Comparison of ENCODE assay signal across 8 cellular contexts in genomic region chr7:92589056-92589455, GRCh38. TPM values are rescaled to one million over a fixed set of nuclear protein-coding genes. Genes with fewer than 3 reads are reported as not detected.
DNase-seq lines count a peak whose midpoint lies in the region; ATAC-seq, FAIRE-seq and TF ChIP-seq lines count a peak whose summit lies in the region.

No MANE protein-coding gene starts in this region.

- no peak overlapping the region for H4K8ac ChIP-seq in mesenchymal stem cell (ENCODE audit: low read length)

- TSS peak; percentile 42 for BruUV-seq in K562 (replicated peaks; lab: Mats Ljungman, UMichigan)

- H3K36me3 ChIP-seq in heart right ventricle (no peaks in the 10 kb centered on the region), K562 (ENCODE audit: control insufficient read depth, insufficient read depth, low read length) (peaks cover 35% of the 10 kb centered on the region; the same call in 1 of the 3 replicates), mesenchymal stem cell (ENCODE audit: control insufficient read depth in 1 of 2, insufficient read depth in 2 of 2, low read depth in 1 of 2, low read length in 2 of 2) (peaks cover 0 to 2% of the 10 kb centered on the region in 2 experiments), urinary bladder (ENCODE audit: insufficient read depth) (no peaks in the 10 kb centered on the region)

- H3K14ac ChIP-seq in mesenchymal stem cell (ENCODE audit: low read length in 2 of 2) = no peak overlapping the region

- H3K79me1 ChIP-seq in mesenchymal stem cell (replicated peaks; ENCODE audit: low read length, poor library complexity, severe bottlenecking) = peaks cover 2% of the 10 kb centered on the region

- ATAC-seq in heart right ventricle (no peak), left cardiac atrium (no peak), K562 (no peak), HG02571 (IDR thresholded peaks at IDR 0.05; ENCODE audit: unreplicated experiment) (no peak)

- H2BK5ac ChIP-seq in mesenchymal stem cell (ENCODE audit: low read depth, low read length, poor library complexity, severe bottlenecking) = no peak overlapping the region

- in situ Hi-C loops in K562 (cut with MboI) = no loop called here

- no peak overlapping the region for H2BK120ac ChIP-seq in mesenchymal stem cell (ENCODE audit: low read depth, low read length)

- no peak for TF ChIP-seq EP300 in K562 (IDR thresholded peaks at IDR 0.05; ENCODE audit: low read length)

- peak overlapping the region; percentile 97 for H3K4me2 ChIP-seq in K562 (ENCODE audit: insufficient read depth, low read length)
- H3K4me2 ChIP-seq in mesenchymal stem cell (ENCODE audit: low read length, poor library complexity, severe bottlenecking) = peak overlapping the region; percentile 85

- H3K4ac ChIP-seq in mesenchymal stem cell (ENCODE audit: low read depth in 1 of 2, low read length in 2 of 2) = no peak overlapping the region

- H3K27ac ChIP-seq in heart right ventricle (peak overlapping the region in 5 of 10 donors; percentile 88 to 97 (median 93)), K562 (ENCODE audit: extremely low read depth, low read depth, low read length) (peak overlapping the region; percentile 82), mesenchymal stem cell (ENCODE audit: low read length, poor library complexity, severe bottlenecking) (no peak overlapping the region), urinary bladder (ENCODE audit: low read depth) (no peak overlapping the region)

- peaks cover 62% of the 10 kb centered on the region for H3K79me2 ChIP-seq in K562 (ENCODE audit: control insufficient read depth, insufficient read depth, low read length)

- no peak overlapping the region for H2AK5ac ChIP-seq in mesenchymal stem cell (ENCODE audit: low read length, severe bottlenecking)

- H3K4me3 ChIP-seq in heart right ventricle (peak overlapping the region; percentile 47 to 97 (median 84)), K562 (peak overlapping the region; percentile 75), mesenchymal stem cell (ENCODE audit: insufficient read depth in 1 of 2, low read depth in 1 of 2, low read length in 2 of 2) (peak overlapping the region in 1 of 2 experiments; percentile 82), urinary bladder (ENCODE audit: low read depth, low read length) (peak overlapping the region; percentile 78)

- H3K23ac ChIP-seq in mesenchymal stem cell (ENCODE audit: low read length in 2 of 2) = no peak overlapping the region

- no peak for FAIRE-seq in K562 (lab: Jason Lieb, UNC)

- CTCF ChIA-PET in K562 (lab: Yijun Ruan, JAX; ENCODE audit: low intra/inter-chr PET ratio) = no interaction called here

- DNase-seq in heart right ventricle (no peak), left cardiac atrium (no peak), K562 (ENCODE audit: extremely low read depth in 1 of 4, low spot score in 3 of 4) (no peak), mesenchymal stem cell (no peak), iPS-NIHi7 (ENCODE audit: extremely low spot score) (no peak), NCI-H526 treated with DMSO at 0.1 percent for 48 hours (lab: John Stamatoyannopoulos, UW) (no peak)

- H3K4me1 ChIP-seq in heart right ventricle = peaks cover 3 to 56% (median 40%) of the 10 kb centered on the region in 9 donors
- peaks cover 16 to 21% of the 10 kb centered on the region in 2 experiments; a peak in 4 of 5 replicates for H3K4me1 ChIP-seq in K562 (replicated peaks in 1 of 2; ENCODE audit: control insufficient read depth in 2 of 2, insufficient read depth in 2 of 2, low read length in 2 of 2)
- H3K4me1 ChIP-seq in mesenchymal stem cell (ENCODE audit: control insufficient read depth, insufficient read depth, low read depth, low read length) = peaks cover 8% of the 10 kb centered on the region
- H3K4me1 ChIP-seq in urinary bladder (ENCODE audit: insufficient read depth) = no peaks in the 10 kb centered on the region

- intact Hi-C loops in heart right ventricle (cut with DNase I) = no loop called here
- intact Hi-C loops in left cardiac atrium (cut with DNase I) = loop anchor here in 1 of 2 donors (10.0 kb wide), 1 partner anchor 64 kb away; the partner anchor contains the start of genes PEX1 and RBM48
- intact Hi-C loops in K562 (cut with micrococcal nuclease) = no loop called here

- POLR2A ChIA-PET in K562 (lab: Yijun Ruan, JAX) = interaction anchor here (0.6 to 1.2 kb wide), 2 partner anchors 33 to 59 kb away, joined by 3 to 4 read pairs; no protein-coding TSS in a partner anchor

- TF ChIP-seq POLR2A in K562 (conservative IDR thresholded peaks at IDR 0.05) = no peak

- H3K9me3 ChIP-seq in heart right ventricle (no peaks in the 10 kb centered on the region), K562 (replicated peaks; ENCODE audit: control insufficient read depth, insufficient read depth, low read depth, low read length) (no peaks in the 10 kb centered on the region), mesenchymal stem cell (ENCODE audit: control insufficient read depth, low read length) (no peaks in the 10 kb centered on the region)

- no peak overlapping the region for H4K91ac ChIP-seq in mesenchymal stem cell (ENCODE audit: low read length)

- WGBS in heart right ventricle, 2 donors = 46 to 50% methylated on average over 7 of the region's 7 CpGs
- WGBS in K562 (ENCODE audit: insufficient coverage, low coverage, missing lambda C conversion rate) = 35% methylated on average over 7 of the region's 7 CpGs
- WGBS in mesenchymal stem cell = 54% methylated on average over 7 of the region's 7 CpGs
- 36% methylated on average over 7 of the region's 7 CpGs for WGBS in urinary bladder

- H4K20me1 ChIP-seq in K562 (replicated peaks; ENCODE audit: control insufficient read depth, insufficient read depth, low read length) = peaks cover 21% of the 10 kb centered on the region

- H3K27me3 ChIP-seq in heart right ventricle = no peaks in the 10 kb centered on the region
- no peaks in the 10 kb centered on the region for H3K27me3 ChIP-seq in K562 (ENCODE audit: control insufficient read depth in 2 of 2, insufficient read depth in 2 of 2, low read length in 2 of 2)
- no peaks in the 10 kb centered on the region for H3K27me3 ChIP-seq in mesenchymal stem cell (ENCODE audit: control insufficient read depth in 1 of 2, insufficient read depth in 1 of 2, low read length in 2 of 2)

- no peak overlapping the region for H2AFZ ChIP-seq in K562 (ENCODE audit: low read depth, low read length)
- H2AFZ ChIP-seq in mesenchymal stem cell (ENCODE audit: low read depth, low read length) = no peak overlapping the region

- TF ChIP-seq CTCF in heart right ventricle (IDR thresholded peaks at IDR 0.05) (no peak), K562 (IDR thresholded peaks at IDR 0.05 in 2 of 3, conservative IDR thresholded peaks at IDR 0.05 in 1 of 3; ENCODE audit: insufficient read depth in 2 of 3, low read depth in 1 of 3, low read length in 3 of 3) (no peak; a peak in 1 of 6 replicates)

- H3K9ac ChIP-seq in K562 (ENCODE audit: insufficient read depth in 1 of 2, low read depth in 2 of 2, low read length in 2 of 2) = peak overlapping the region; percentile 84 to 100
- peak overlapping the region; percentile 93 for H3K9ac ChIP-seq in mesenchymal stem cell (ENCODE audit: low read length)

- no peak overlapping the region for H2BK15ac ChIP-seq in mesenchymal stem cell (ENCODE audit: low read depth, poor library complexity, severe bottlenecking)

- no peak overlapping the region for H3K18ac ChIP-seq in mesenchymal stem cell (ENCODE audit: low read depth in 1 of 2, low read length in 2 of 2)

- H3K9me1 ChIP-seq in K562 (ENCODE audit: control insufficient read depth, insufficient read depth, low read length) = no peaks in the 10 kb centered on the region

- no peak overlapping the region for H2BK12ac ChIP-seq in mesenchymal stem cell (ENCODE audit: low read length in 2 of 2)

- TF ChIP-seq RAD21 in K562 (CRISPR knock-in tag; conservative IDR thresholded peaks at IDR 0.05 in 1 of 2, IDR thresholded peaks at IDR 0.05 in 1 of 2) = no peak

TF ChIP-seq in K562, 482 proteins besides CTCF, POLR2A, EP300 and RAD21 (continues in another document):
- TF ChIP-seq CHD4 (IDR thresholded peaks at IDR 0.05; ENCODE audit: insufficient read depth, insufficient replicate concordance, low read depth, low read length, poor library complexity, severe bottlenecking) (no peak), ZNF512 (tag; IDR thresholded peaks at IDR 0.05) (0 out of 2 replicates have a peak, but pooled peaks have one; percentile 21)

RNA-seq across cellular contexts. Expression of gene FAM133B, which starts 1.1 kb away (rescaled TPM):
- 10 to 100 TPM in 4 of 10 donors, 1 to 10 TPM in 6; 8.0 to 16.1 (median 9.8) TPM for total RNA-seq in heart right ventricle
- 10 to 100 TPM in 1 of 2 donors, 1 to 10 TPM in 1; 8.4 to 37.0 TPM for polyA plus RNA-seq in heart right ventricle
- 10 to 100 TPM; 13.0 to 14.2 TPM for total RNA-seq in left cardiac atrium
- 21.5 and 103 TPM in 2 replicates for total RNA-seq in K562 (2011; cell fraction: chromatin; rRNA removed; ENCODE audit: low replicate concordance)
- 11.5 and 15.9 TPM in 2 replicates for total RNA-seq in K562 (2011; cell fraction: nucleolus; rRNA removed)
- total RNA-seq in K562 (2011; cell fraction: nucleoplasm; rRNA removed) = 46.5 and 77.0 TPM in 2 replicates
- 22.4 and 80.3 TPM in 2 replicates for total RNA-seq in K562 (2014; rRNA removed)
- 58.4 and 67.4 TPM in 2 replicates for total RNA-seq in K562 (2014; rRNA removed; fragmentation: Illumina TruSeq; extraction: Trizol)
- total RNA-seq in K562 (2015; rRNA removed; fragmentation: Illumina TruSeq; extraction: Trizol) = 69.1 and 80.4 TPM in 2 replicates
- 29.0 and 30.7 TPM in 2 replicates for total RNA-seq in K562 (2021)
- polyA plus RNA-seq in K562 (2011; rRNA removed) = 26.1 and 34.4 TPM in 2 replicates
- polyA plus RNA-seq in K562 (2011; cell fraction: cytosol; rRNA removed) = 5.4 and 23.7 TPM in 2 replicates
- 24.3 and 24.9 TPM in 2 replicates for polyA plus RNA-seq in K562 (2011; cell fraction: nucleus; rRNA removed)
- 22.7 and 30.4 TPM in 2 replicates for polyA plus RNA-seq in K562 (2012)
- 37.9 and 45.8 TPM in 2 replicates for polyA plus RNA-seq in K562 (2014; fragmentation: Illumina TruSeq; extraction: Trizol)
- polyA plus RNA-seq in K562 (2014; fragmentation: Nextera tagmentation; extraction: Ambion mirVana) = 10 to 100 TPM; 38.5 to 39.7 TPM
- 27.5 and 37.0 TPM in 2 replicates for polyA plus RNA-seq in K562 (2014; rRNA removed)
- polyA minus RNA-seq in K562 (2011; rRNA and poly(A)+ RNA removed) = 17.5 and 22.7 TPM in 2 replicates
- 12.3 and 13.1 TPM in 2 replicates for polyA minus RNA-seq in K562 (2011; cell fraction: cytosol; rRNA and poly(A)+ RNA removed)
- polyA minus RNA-seq in K562 (2011; cell fraction: nucleus; rRNA and poly(A)+ RNA removed) = 20.3 and 40.0 TPM in 2 replicates
- 38.9 TPM for polyA plus RNA-seq in mesenchymal stem cell (2013, experiment 1 of 2)
- 43.0 TPM for polyA plus RNA-seq in mesenchymal stem cell (2013, experiment 2 of 2)
- total RNA-seq in urinary bladder = 56.1 TPM
- 16.9 TPM for polyA plus RNA-seq in urinary bladder
